In the genomic region with DNA sequence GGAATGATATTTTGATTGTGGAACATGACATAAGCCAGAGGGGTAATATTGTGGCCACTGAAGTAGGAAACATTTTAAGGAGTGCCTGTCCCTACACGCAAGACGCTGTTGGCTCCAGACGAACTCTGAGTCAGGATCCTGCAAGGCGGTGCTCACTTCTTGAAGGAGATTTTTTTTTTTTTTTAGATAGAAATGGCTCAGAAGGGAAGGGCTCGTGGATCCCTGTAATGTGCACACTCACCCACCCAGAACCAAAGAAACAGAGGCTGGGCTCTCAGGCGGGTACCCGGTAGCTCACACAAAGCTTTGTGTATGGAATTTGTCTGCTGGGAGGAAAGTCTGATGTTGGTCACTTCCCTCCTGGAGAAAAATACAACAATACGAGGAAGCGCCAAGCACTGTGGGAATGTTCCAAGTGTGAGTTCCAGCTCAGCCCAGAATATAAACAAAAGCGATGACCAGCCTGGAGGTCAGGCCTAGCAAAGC, we compare ENCODE assay signal across 8 cellular contexts. TPM values are rescaled to one million over a fixed set of nuclear protein-coding genes. Genes with fewer than 3 reads are reported as not detected.
DNase-seq lines count a peak whose midpoint lies in the region; ATAC-seq, FAIRE-seq and TF ChIP-seq lines count a peak whose summit lies in the region.

No MANE protein-coding gene starts in this region.

- ATAC-seq in body of pancreas (peak; percentile 52), heart left ventricle (peak; percentile 74 to 87 (median 82))
- ATAC-seq in stimulated activated naive CD8-positive, alpha-beta T cell treated with anti-CD3 and anti-CD28 coated beads, Interleukin-15, Interleukin-2, amounts not matched to agents 100 U/mL and 50 U/mL, for 24 hours: no peak

- DNase-seq in Caki2 (ENCODE audit: low read depth) (peak; percentile 96), body of pancreas (peak in 3 of 4 donors; percentile 71 to 74 (median 73)), heart left ventricle (peak; percentile 66 to 83 (median 76)), renal cortical epithelial cell (ENCODE audit: low read depth) (peak; percentile 92), T1000 (lab: John Stamatoyannopoulos, UW) (no peak), BE2C (no peak), GM19239 (ENCODE audit: insufficient read length, low spot score) (no peak)
- no peak for DNase-seq in stimulated activated naive CD8-positive, alpha-beta T cell treated with anti-CD3 and anti-CD28 coated beads, Interleukin-15, Interleukin-2, amounts not matched to agents 100 U/mL and 50 U/mL, for 24 hours

- no peaks in the 10 kb centered on the region for H3K36me3 ChIP-seq in body of pancreas (replicated peaks in 1 of 2; ENCODE audit: insufficient read depth in 1 of 2, low read depth in 2 of 2)
- H3K36me3 ChIP-seq in heart left ventricle: peaks cover 0 to 1% (median 0%) of the 10 kb centered on the region in 9 donors
- no peaks in the 10 kb centered on the region; the same call in 1 of the 2 replicates for H3K36me3 ChIP-seq in BE2C

- in situ Hi-C loops in Caki2 (cut with HindIII; ENCODE audit: low pct_unique_long_range_greater_than_20kb, low sequenced_read_pairs): no loop called here

- H3K27me3 ChIP-seq in body of pancreas (no peaks in the 10 kb centered on the region), heart left ventricle (no peaks in the 10 kb centered on the region), BE2C (no peaks in the 10 kb centered on the region)

- TF ChIP-seq POLR2A in body of pancreas (IDR thresholded peaks at IDR 0.05): peak in 2 of 3 donors; percentile 10 to 33
- peak in 1 of 2 donors; percentile 44 for TF ChIP-seq POLR2A in heart left ventricle (IDR thresholded peaks at IDR 0.05)

- WGBS in body of pancreas, 2 donors: 45 to 54% methylated on average over 10 of the region's 10 CpGs
- WGBS in heart left ventricle, 4 donors: 57 to 78% (median 64%) methylated on average over 10 of the region's 10 CpGs

- TF ChIP-seq CTCF in body of pancreas (IDR thresholded peaks at IDR 0.05) (no peak), heart left ventricle (IDR thresholded peaks at IDR 0.05) (no peak), BE2C (IDR thresholded peaks at IDR 0.05; ENCODE audit: low read depth, low read length) (no peak)

- H3K27ac ChIP-seq in body of pancreas (peak overlapping the region; percentile 18 to 86 (median 74)), heart left ventricle (peak overlapping the region; percentile 58 to 93 (median 84))

- H3K4me3 ChIP-seq in body of pancreas (no peak overlapping the region), heart left ventricle (no peak overlapping the region), BE2C (ENCODE audit: low read depth, low read length) (no peak overlapping the region)

- intact Hi-C loops in body of pancreas (cut with DNase I) (no loop called here), heart left ventricle (cut with DNase I) (loop anchor here in 1 of 10 donors (5.0 kb wide), 1 partner anchor 47 kb away; no protein-coding TSS in a partner anchor)

- H3K4me1 ChIP-seq in body of pancreas: peaks cover 63% of the 10 kb centered on the region
- peaks cover 16 to 99% (median 71%) of the 10 kb centered on the region in 12 donors for H3K4me1 ChIP-seq in heart left ventricle
- peaks cover 8% of the 10 kb centered on the region for H3K4me1 ChIP-seq in BE2C

- FAIRE-seq in GM19239 (lab: Jason Lieb, UNC): no peak

- H3K9me3 ChIP-seq in body of pancreas (no peaks in the 10 kb centered on the region), heart left ventricle (no peaks in the 10 kb centered on the region), BE2C (no peaks in the 10 kb centered on the region)

RNA-seq across cellular contexts. Expression of a gene that starts 25.7 kb away (rescaled TPM):
- total RNA-seq in Caki2 (2014; rRNA removed; shearing (Covaris generic); ENCODE audit: low replicate concordance): 15.1 and 26.2 TPM in 2 replicates
- total RNA-seq in body of pancreas (10 to 100 TPM; 30.1 to 70.5 TPM), heart left ventricle (100 to 1,000 TPM in 7 of 9 donors, 10 to 100 TPM in 2; 81.9 to 161 (median 116) TPM), renal cortical epithelial cell (20.8 and 31.3 TPM in 2 replicates)
- polyA plus RNA-seq in heart left ventricle: 100 to 1,000 TPM in 1 of 2 donors, 10 to 100 TPM in 1; 50.6 to 114 TPM
- 42.8 TPM for polyA plus RNA-seq in BE2C (2012; ENCODE audit: insufficient read depth, insufficient read length, low read depth)

Comparison
In these comparisons a context has a peak if more than half of its experiments do, and no peak if none do; other contexts are left out.
1. DNase-seq: peak in Caki2 (single experiment), body of pancreas (3 of 4), heart left ventricle (5 of 5) and renal cortical epithelial cell (single experiment); none in T1000 (single experiment), BE2C (single experiment), stimulated activated naive CD8-positive, alpha-beta T cell treated with anti-CD3 and anti-CD28 coated beads, Interleukin-15, Interleukin-2, amounts not matched to agents 100 U/mL and 50 U/mL, for 24 hours (single experiment) and GM19239 (single experiment).